Comparison of ENCODE assay signal across 22 cellular contexts in the genomic region with DNA sequence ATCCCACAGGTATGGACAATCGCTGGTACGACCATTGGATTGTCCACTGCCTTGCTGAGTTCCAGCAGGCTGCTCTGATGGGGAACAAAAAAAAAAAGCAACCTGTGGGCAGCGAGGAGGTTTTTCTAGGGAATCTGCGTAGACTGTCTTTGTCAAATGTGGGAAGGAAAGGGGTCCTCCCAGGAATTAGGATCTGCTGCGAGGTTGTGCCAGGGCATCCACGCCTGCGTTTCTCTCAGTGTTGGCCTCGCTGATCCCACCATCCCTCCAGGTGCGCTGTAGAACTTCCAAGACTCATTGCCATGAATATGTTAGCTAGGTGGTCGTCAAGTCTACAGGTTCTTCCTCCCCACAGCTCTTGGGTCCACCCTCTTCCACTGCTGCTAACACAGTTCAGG.
"Had no signal": no experiment of that assay in that cellular context is flagged by ENCODE, and none has a peak within 500 bp of the region (broad histone marks: within the 10 kb centered on the region; RNA-seq: fewer than 3 reads in every experiment).

No MANE protein-coding gene starts in this region.

- H3K4me1 ChIP-seq: adrenal gland, breast epithelium, SJSA1 had no signal

- ATAC-seq: activated CD4-positive, CD25-positive, alpha-beta regulatory T cell treated with anti-CD3 and anti-CD28 coated beads, Interleukin-2, amount 50 U/mL, for 24 hours; activated CD8-positive, alpha-beta T cell treated with anti-CD3 and anti-CD28 coated beads for 36 hours; PC-3; SK-N-SH treated with all-trans-retinoic acid at 6 μM for 48 hours had no signal

- H3K9me3 ChIP-seq: adrenal gland, breast epithelium, SJSA1 had no signal

- H3K9me3 Mint-ChIP-seq: activated CD8-positive, alpha-beta T cell treated with anti-CD3 and anti-CD28 coated beads for 36 hours; activated naive CD4-positive, alpha-beta T cell treated with anti-CD3 and anti-CD28 coated beads, Interleukin-2, amount 10 ng/mL, durations not matched to agents 7 days and 5 days; activated naive CD8-positive, alpha-beta T cell treated with anti-CD3 and anti-CD28 coated beads, Interleukin-2, amount 10 ng/mL, durations not matched to agents 7 days and 5 days; activated T-cell treated with anti-CD3 and anti-CD28 coated beads, Interleukin-2, amount 50 U/mL, for 72 hours; activated T-helper 2 cell treated with anti-CD3 and anti-CD28 coated beads, Interferon-gamma antibody, Interleukin-2, Interleukin-4, amounts not matched to agents 10 μg/mL and 5 μg/mL and 100 μg/mL, durations not matched to agents 14 hours and 24 hours and 36 hours had no signal

- H3K36me3 ChIP-seq: adrenal gland, breast epithelium, SJSA1 had no signal

- H3K27ac ChIP-seq: adrenal gland, SJSA1 had no signal

- H3K4me3 ChIP-seq: adrenal gland, breast epithelium, SJSA1 had no signal

- H3K27me3 ChIP-seq: adrenal gland, breast epithelium, SJSA1 had no signal

- H3K4me3 Mint-ChIP-seq: activated CD8-positive, alpha-beta T cell treated with anti-CD3 and anti-CD28 coated beads for 36 hours; activated naive CD4-positive, alpha-beta T cell treated with anti-CD3 and anti-CD28 coated beads, Interleukin-2, amount 10 ng/mL, durations not matched to agents 7 days and 5 days; activated naive CD8-positive, alpha-beta T cell treated with anti-CD3 and anti-CD28 coated beads, Interleukin-2, amount 10 ng/mL, durations not matched to agents 7 days and 5 days; activated T-cell treated with anti-CD3 and anti-CD28 coated beads, Interleukin-2, amount 50 U/mL, for 72 hours had no signal

- H3K27ac Mint-ChIP-seq: activated CD8-positive, alpha-beta T cell treated with anti-CD3 and anti-CD28 coated beads for 36 hours; activated naive CD4-positive, alpha-beta T cell treated with anti-CD3 and anti-CD28 coated beads, Interleukin-2, amount 10 ng/mL, durations not matched to agents 7 days and 5 days; activated naive CD8-positive, alpha-beta T cell treated with anti-CD3 and anti-CD28 coated beads, Interleukin-2, amount 10 ng/mL, durations not matched to agents 7 days and 5 days; activated T-cell treated with anti-CD3 and anti-CD28 coated beads, Interleukin-2, amount 50 U/mL, for 72 hours; activated T-helper 2 cell treated with anti-CD3 and anti-CD28 coated beads, Interferon-gamma antibody, Interleukin-2, Interleukin-4, amounts not matched to agents 10 μg/mL and 5 μg/mL and 100 μg/mL, durations not matched to agents 14 hours and 24 hours and 36 hours had no signal

- DNase-seq: activated CD4-positive, alpha-beta T cell treated with anti-CD3 and anti-CD28 coated beads for 4 hours; activated CD8-positive, alpha-beta memory T cell treated with anti-CD3 and anti-CD28 coated beads, Interleukin-2, amount 50 U/mL, for 4 hours; activated CD8-positive, alpha-beta T cell treated with anti-CD3 and anti-CD28 coated beads for 36 hours; activated gamma-delta T cell treated with Interleukin-2 at 50 U/mL for 16 hours; activated naive CD4-positive, alpha-beta T cell treated with anti-CD3 and anti-CD28 coated beads, Interleukin-2, amount 10 ng/mL, durations not matched to agents 7 days and 5 days; activated naive CD8-positive, alpha-beta T cell treated with anti-CD3 and anti-CD28 coated beads, Interleukin-2, amount 10 ng/mL, durations not matched to agents 7 days and 5 days; activated T-cell treated with anti-CD3 and anti-CD28 coated beads, Interleukin-2, amount 50 U/mL, for 72 hours; adrenal gland; NCI-H1105 treated with DMSO at 0.1 percent for 48 hours; NCI-H1436 treated with DMSO at 0.1 percent for 48 hours; NCI-H187 treated with DMSO at 0.1 percent for 48 hours; NCI-H2081 treated with DMSO at 0.1 percent for 48 hours; NCI-H446; NCI-H524; PC-3; SHP77; SW 1271 had no signal

- H3K36me3 Mint-ChIP-seq: activated naive CD4-positive, alpha-beta T cell treated with anti-CD3 and anti-CD28 coated beads, Interleukin-2, amount 10 ng/mL, durations not matched to agents 7 days and 5 days; activated naive CD8-positive, alpha-beta T cell treated with anti-CD3 and anti-CD28 coated beads, Interleukin-2, amount 10 ng/mL, durations not matched to agents 7 days and 5 days had no signal
